In genomic region chr1:93638307-93638847, GRCh38 we compare ENCODE assay signal across 16 cellular contexts. TPM values are rescaled to one million over a fixed set of nuclear protein-coding genes. Genes with fewer than 3 reads are reported as not detected.
DNase-seq lines count a peak whose midpoint lies in the region; ATAC-seq, FAIRE-seq and TF ChIP-seq lines count a peak whose summit lies in the region.
"Had no signal": no experiment of that assay in that cellular context is flagged by ENCODE, and none has a peak within 500 bp of the region (broad histone marks: within the 10 kb centered on the region; RNA-seq: fewer than 3 reads in every experiment).

No MANE protein-coding gene starts in this region.

- H4K20me1 ChIP-seq in PC-9 (ENCODE audit: insufficient read depth) (peaks cover 71% of the 10 kb centered on the region), neural progenitor cell (ENCODE audit: low read depth) (peaks cover 16% of the 10 kb centered on the region)

- no peak for FAIRE-seq in RCC 7860 (lab: Jason Lieb, UNC)

- H3K79me2 ChIP-seq in PC-9 (ENCODE audit: low read depth) (peaks cover 99% of the 10 kb centered on the region), neural progenitor cell (ENCODE audit: low read depth) (no peaks in the 10 kb centered on the region)

- WGBS in esophagus muscularis mucosa = 72% methylated on average over 5 of the region's 5 CpGs
- 77 to 86% methylated on average over 5 of the region's 5 CpGs for WGBS in aorta, 2 donors

- no peak for TF ChIP-seq EP300 in esophagus muscularis mucosa (IDR thresholded peaks at IDR 0.05)

- H3K9ac ChIP-seq in neural progenitor cell = no peak overlapping the region

- TF ChIP-seq CTCF in Caco-2 (IDR thresholded peaks at IDR 0.05; ENCODE audit: insufficient read depth in 1 of 2, low read depth in 1 of 2, low read length in 1 of 2, severe bottlenecking in 1 of 2, unreplicated experiment in 1 of 2) = no peak
- TF ChIP-seq CTCF in PC-9 (conservative IDR thresholded peaks at IDR 0.05) = no peak
- no peak for TF ChIP-seq CTCF in esophagus muscularis mucosa (IDR thresholded peaks at IDR 0.05)
- TF ChIP-seq CTCF in neural progenitor cell (IDR thresholded peaks at IDR 0.05) = no peak
- TF ChIP-seq CTCF in GM10266 (IDR thresholded peaks at IDR 0.05; ENCODE audit: control insufficient read depth, insufficient read depth, low read depth, missing control alignments) = no peak

- H3K27me3 ChIP-seq in Caco-2 (replicated peaks; ENCODE audit: control insufficient read depth, insufficient read depth, low read length) (no peaks in the 10 kb centered on the region), PC-9 (ENCODE audit: insufficient read depth, low read depth) (no peaks in the 10 kb centered on the region), esophagus muscularis mucosa (no peaks in the 10 kb centered on the region), neural progenitor cell (no peaks in the 10 kb centered on the region), aorta (ENCODE audit: control insufficient read depth in 1 of 2, insufficient read depth in 2 of 2, low read length in 1 of 2) (no peaks in the 10 kb centered on the region)
- H3K27me3 ChIP-seq: heart right ventricle had no signal

- H3F3A ChIP-seq in PC-9 (ENCODE audit: insufficient read depth, low read depth) = peaks cover 98% of the 10 kb centered on the region
- peaks cover 42% of the 10 kb centered on the region for H3F3A ChIP-seq in neural progenitor cell (ENCODE audit: low read depth)

- intact Hi-C loops in Caco-2 (cut with micrococcal nuclease; ENCODE audit: unreplicated experiment) (loop anchor here (2.0 kb wide), 2 partner anchors 34 to 42 kb away; partner anchors contain the start of gene BCAR3), PC-9 (cut with micrococcal nuclease; ENCODE audit: unreplicated experiment) (loop anchor here (1.0 to 2.0 kb wide), 3 partner anchors 26 to 100 kb away; partner anchors contain the start of gene BCAR3), esophagus muscularis mucosa (cut with DNase I) (no loop called here), aorta (cut with DNase I) (loop anchor here in 1 of 2 donors (5.0 kb wide), 1 partner anchor 39 kb away; no protein-coding TSS in a partner anchor)

- BruUV-seq in Caco-2 (replicated peaks; lab: Mats Ljungman, UMichigan) = no TSS peak
- no TSS peak for BruUV-seq in PC-9 (replicated peaks; lab: Mats Ljungman, UMichigan)

- H3K36me3 ChIP-seq in Caco-2 (ENCODE audit: control insufficient read depth, insufficient read depth, low read length) = no peaks in the 10 kb centered on the region
- H3K36me3 ChIP-seq in PC-9 (ENCODE audit: low read depth) = peaks cover 90% of the 10 kb centered on the region
- H3K36me3 ChIP-seq in esophagus muscularis mucosa = peaks cover 0 to 22% (median 9%) of the 10 kb centered on the region in 4 donors
- no peaks in the 10 kb centered on the region for H3K36me3 ChIP-seq in neural progenitor cell
- no peaks in the 10 kb centered on the region for H3K36me3 ChIP-seq in aorta (ENCODE audit: control insufficient read depth in 1 of 2, insufficient read depth in 2 of 2, low read length in 1 of 2)

- POLR2A ChIA-PET in Caco-2 (lab: Charles Lee) = no interaction called here
- POLR2A ChIA-PET in PC-9 (lab: Charles Lee; ENCODE audit: unreplicated experiment) = interaction anchor here (0.5 to 1.1 kb wide), 14 partner anchors 15 to 1595 kb away, joined by 3 to 10 read pairs (median 5); partner anchors contain the start of gene BCAR3

- H3K4me3 ChIP-seq in Caco-2 (ENCODE audit: low read depth, low read length) = no peak overlapping the region
- no peak overlapping the region for H3K4me3 ChIP-seq in PC-9
- H3K4me3 ChIP-seq in esophagus muscularis mucosa = no peak overlapping the region
- H3K4me3 ChIP-seq in neural progenitor cell = no peak overlapping the region
- no peak overlapping the region for H3K4me3 ChIP-seq in aorta (ENCODE audit: low read length in 2 of 2)
- H3K4me3 ChIP-seq: heart right ventricle had no signal

- no peak for TF ChIP-seq POLR2A in esophagus muscularis mucosa (IDR thresholded peaks at IDR 0.05; ENCODE audit: low read depth)

- H3K4me1 ChIP-seq in Caco-2 (peaks cover 17% of the 10 kb centered on the region), PC-9 (replicated peaks; ENCODE audit: insufficient read depth) (peaks cover 55% of the 10 kb centered on the region), esophagus muscularis mucosa (peaks cover 9 to 58% (median 50%) of the 10 kb centered on the region in 4 donors), neural progenitor cell (peaks cover 38% of the 10 kb centered on the region), aorta (ENCODE audit: control insufficient read depth in 1 of 2, insufficient read depth in 2 of 2, low read length in 2 of 2) (peaks cover 3 to 15% of the 10 kb centered on the region in 2 donors)

- H3K27ac Mint-ChIP-seq in Caco-2 (ENCODE audit: unreplicated experiment) = peak overlapping the region; percentile 93
- H3K27ac Mint-ChIP-seq in neural progenitor cell = peak overlapping the region; percentile 82
- H3K27ac Mint-ChIP-seq: activated CD4-positive, alpha-beta T cell treated with anti-CD3 and anti-CD28 coated beads, Interleukin-2, amount 10 ng/mL, durations not matched to agents 7 days and 5 days had no signal

- DNase-seq in Caco-2 (peak; percentile 53 to 67), PC-9 (peak; percentile 56 to 96), esophagus muscularis mucosa (ENCODE audit: extremely low spot score) (no peak), neural progenitor cell (ENCODE audit: low spot score) (no peak), GM10266 (ENCODE audit: extremely low spot score) (no peak), RCC 7860 (ENCODE audit: low spot score) (no peak), aorta (no peak), AG20443 (ENCODE audit: low spot score) (no peak)
- DNase-seq: activated CD4-positive, alpha-beta T cell treated with anti-CD3 and anti-CD28 coated beads, Interleukin-2, amount 10 ng/mL, durations not matched to agents 7 days and 5 days; activated effector memory CD4-positive, alpha-beta T cell treated with anti-CD3 and anti-CD28 coated beads, Interleukin-2, amount 50 U/mL, for 16 hours; heart right ventricle; KG1; MV-4-11; NCI-H187; retina had no signal

- H2AFZ ChIP-seq in PC-9 (no peak overlapping the region), neural progenitor cell (replicated peaks) (no peak overlapping the region)

- H3K4me1 Mint-ChIP-seq in Caco-2 (ENCODE audit: low read depth, unreplicated experiment) (peaks cover 6% of the 10 kb centered on the region), neural progenitor cell (peaks cover 43% of the 10 kb centered on the region)
- H3K4me1 Mint-ChIP-seq: activated CD4-positive, alpha-beta T cell treated with anti-CD3 and anti-CD28 coated beads, Interleukin-2, amount 10 ng/mL, durations not matched to agents 7 days and 5 days; central memory CD8-positive, alpha-beta T cell had no signal

- ATAC-seq in aorta (ENCODE audit: low FRiP score) = no peak

- no peaks in the 10 kb centered on the region for H3K27me3 Mint-ChIP-seq in Caco-2 (ENCODE audit: insufficient read depth, unreplicated experiment)
- peaks cover 7% of the 10 kb centered on the region for H3K27me3 Mint-ChIP-seq in neural progenitor cell (ENCODE audit: insufficient read depth, low read depth)
- H3K27me3 Mint-ChIP-seq: activated CD4-positive, alpha-beta T cell treated with anti-CD3 and anti-CD28 coated beads, Interleukin-2, amount 10 ng/mL, durations not matched to agents 7 days and 5 days; central memory CD8-positive, alpha-beta T cell had no signal

- H3K9me3 Mint-ChIP-seq in Caco-2 (ENCODE audit: unreplicated experiment) = no peaks in the 10 kb centered on the region
- peaks cover 12% of the 10 kb centered on the region for H3K9me3 Mint-ChIP-seq in neural progenitor cell
- H3K9me3 Mint-ChIP-seq: activated CD4-positive, alpha-beta T cell treated with anti-CD3 and anti-CD28 coated beads, Interleukin-2, amount 10 ng/mL, durations not matched to agents 7 days and 5 days; central memory CD8-positive, alpha-beta T cell had no signal

- peak overlapping the region; percentile 38 for H3K4me2 ChIP-seq in PC-9
- H3K4me2 ChIP-seq in neural progenitor cell = peak overlapping the region; percentile 33

- peak overlapping the region; percentile 51 for H3K27ac ChIP-seq in PC-9
- peak overlapping the region; percentile 20 to 56 (median 44) for H3K27ac ChIP-seq in esophagus muscularis mucosa (replicated peaks in 1 of 4)
- no peak overlapping the region for H3K27ac ChIP-seq in neural progenitor cell
- H3K27ac ChIP-seq in aorta (ENCODE audit: low read depth in 1 of 2, low read length in 2 of 2) = no peak overlapping the region
- H3K27ac ChIP-seq: heart right ventricle had no signal

- CTCF ChIA-PET in Caco-2 (lab: Charles Lee) (interaction anchor here (0.5 to 1.8 kb wide), 4 partner anchors 8 to 209 kb away, joined by 3 to 10 read pairs (median 6); no protein-coding TSS in a partner anchor), PC-9 (lab: Charles Lee) (interaction anchor here (0.6 to 1.8 kb wide), 4 partner anchors 11 to 175 kb away, joined by 3 to 11 read pairs (median 4); partner anchors contain the start of gene BCAR3)

- H3K4me3 Mint-ChIP-seq in Caco-2 (ENCODE audit: unreplicated experiment) = peak overlapping the region; percentile 43
- H3K4me3 Mint-ChIP-seq in neural progenitor cell = peak overlapping the region; percentile 35
- H3K4me3 Mint-ChIP-seq: activated CD4-positive, alpha-beta T cell treated with anti-CD3 and anti-CD28 coated beads, Interleukin-2, amount 10 ng/mL, durations not matched to agents 7 days and 5 days; central memory CD8-positive, alpha-beta T cell had no signal

- H3K36me3 Mint-ChIP-seq in Caco-2 (ENCODE audit: insufficient read depth, unreplicated experiment) (no peaks in the 10 kb centered on the region), neural progenitor cell (peaks cover 43% of the 10 kb centered on the region)

- H3K9me3 ChIP-seq in Caco-2 = no peaks in the 10 kb centered on the region
- no peaks in the 10 kb centered on the region for H3K9me3 ChIP-seq in PC-9 (ENCODE audit: insufficient read depth, low read depth)
- no peaks in the 10 kb centered on the region for H3K9me3 ChIP-seq in esophagus muscularis mucosa
- no peaks in the 10 kb centered on the region for H3K9me3 ChIP-seq in neural progenitor cell (ENCODE audit: low read depth)
- H3K9me3 ChIP-seq in aorta (ENCODE audit: control insufficient read depth, low read length) = no peaks in the 10 kb centered on the region
- H3K9me3 ChIP-seq: heart right ventricle had no signal

- no peaks in the 10 kb centered on the region for H3K9me2 ChIP-seq in PC-9 (ENCODE audit: insufficient read depth)

RNA-seq across cellular contexts. Expression of gene BCAR3, which starts 43.3 kb away (rescaled TPM):
- total RNA-seq in Caco-2 (2022) = 9.3 and 9.9 TPM in 2 replicates
- 62.5 and 70.0 TPM in 2 replicates for total RNA-seq in PC-9 (2021)
- total RNA-seq in esophagus muscularis mucosa = 10 to 100 TPM; 20.2 to 47.2 (median 32.3) TPM
- 11.7 and 12.4 TPM in 2 replicates for total RNA-seq in neural progenitor cell (ENCODE audit: low replicate concordance)
- total RNA-seq in aorta = 10 to 100 TPM; 18.4 to 24.1 TPM
- polyA plus RNA-seq in aorta = 10 to 100 TPM in 1 of 2 donors, 1 to 10 TPM in 1; 8.4 to 13.7 TPM

Comparison
In these comparisons a context has a peak if more than half of its experiments do, and no peak if none do; other contexts are left out.
1. DNase-seq: peak in Caco-2 (2 of 2) and PC-9 (2 of 2); none in esophagus muscularis mucosa (single experiment), neural progenitor cell (single experiment), GM10266 (single experiment), RCC 7860 (single experiment), aorta (0 of 2) and AG20443 (single experiment).
2. H3K27ac ChIP-seq: peak in PC-9 (single experiment) and esophagus muscularis mucosa (4 of 4); none in neural progenitor cell (single experiment) and aorta (0 of 2).